9 cellular contexts compared by ENCODE assay signal in the genomic region with DNA sequence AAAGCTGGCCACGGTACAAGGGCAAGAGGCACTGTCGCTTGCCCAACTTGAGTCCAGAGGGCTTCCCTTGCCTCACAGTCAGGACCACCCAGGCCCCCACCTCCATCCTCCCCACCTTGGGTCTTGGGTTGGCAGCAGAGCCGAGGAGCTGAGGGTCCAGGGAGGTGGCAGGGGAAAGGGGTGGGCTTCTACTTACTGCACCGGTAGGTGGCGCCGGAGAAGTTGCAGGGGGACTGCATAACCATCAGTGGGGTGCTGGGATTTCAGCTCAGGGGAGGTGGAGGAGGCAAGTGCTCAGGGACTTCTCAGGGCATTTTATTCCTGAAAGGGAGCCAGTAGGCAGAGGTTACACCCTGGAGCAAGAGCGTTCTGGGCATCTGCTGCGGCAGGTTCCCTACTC. TPM values are rescaled to one million over a fixed set of nuclear protein-coding genes. Genes with fewer than 3 reads are reported as not detected.
DNase-seq lines count a peak whose midpoint lies in the region; ATAC-seq, FAIRE-seq and TF ChIP-seq lines count a peak whose summit lies in the region.
"Had no signal": no experiment of that assay in that cellular context is flagged by ENCODE, and none has a peak within 500 bp of the region (broad histone marks: within the 10 kb centered on the region; RNA-seq: fewer than 3 reads in every experiment).

No MANE protein-coding gene starts in this region.

- no peak overlapping the region for H3K4me2 ChIP-seq in keratinocyte (ENCODE audit: control insufficient read depth, extremely low read depth, insufficient read depth, low read depth, low read length)

- TF ChIP-seq CTCF in ascending aorta (IDR thresholded peaks at IDR 0.05) (peak in 2 of 3 experiments; percentile 20 to 44), keratinocyte (optimal IDR thresholded peaks at IDR 0.05 in 1 of 3, IDR thresholded peaks at IDR 0.05 in 1 of 3, conservative IDR thresholded peaks at IDR 0.05 in 1 of 3; ENCODE audit: extremely low read depth in 1 of 3, insufficient read depth in 2 of 3, low read length in 3 of 3) (peak; percentile 23 to 67 (median 24))

- peak; percentile 54 for DNase-seq in ELR (ENCODE audit: low read depth)
- DNase-seq in NCI-H524 treated with DMSO at 0.1 percent for 48 hours (lab: John Stamatoyannopoulos, UW), result peak; percentile 34
- DNase-seq in ascending aorta (ENCODE audit: low spot score in 2 of 2), result no peak
- no peak for DNase-seq in keratinocyte (ENCODE audit: low read depth, low spot score)
- DNase-seq in substantia nigra (lab: John Stamatoyannopoulos, UW), result peak in 36 of 49 donors; percentile 7 to 63 (median 28)
- DNase-seq in GOT3 (lab: John Stamatoyannopoulos, UW), result no peak
- no peak for DNase-seq in SHP77 treated with DMSO at 0.1 percent for 48 hours (lab: John Stamatoyannopoulos, UW)

- no peaks in the 10 kb centered on the region for H3K79me2 ChIP-seq in keratinocyte (ENCODE audit: control insufficient read depth, insufficient read depth, low read length)

- no peaks in the 10 kb centered on the region for H3K36me3 ChIP-seq in ascending aorta
- H3K36me3 ChIP-seq in keratinocyte (ENCODE audit: control insufficient read depth in 2 of 2, extremely low read depth in 1 of 2, insufficient read depth in 2 of 2, low read length in 2 of 2), result no peaks in the 10 kb centered on the region
- H3K36me3 ChIP-seq: uterus had no signal

- no peaks in the 10 kb centered on the region for H3K9me3 ChIP-seq in ascending aorta
- no peaks in the 10 kb centered on the region for H3K9me3 ChIP-seq in keratinocyte (ENCODE audit: control insufficient read depth, low read depth, low read length)
- H3K9me3 ChIP-seq: uterus had no signal

- no peak for ATAC-seq in GM21360 (IDR thresholded peaks at IDR 0.05; ENCODE audit: unreplicated experiment)

- H4K20me1 ChIP-seq in keratinocyte (ENCODE audit: control insufficient read depth, extremely low read depth, insufficient read depth, low read length), result no peaks in the 10 kb centered on the region

- no peak overlapping the region for H3K9ac ChIP-seq in keratinocyte (ENCODE audit: control insufficient read depth, extremely low read depth, insufficient read depth, low read length)

- H3K27ac ChIP-seq in ascending aorta, result no peak overlapping the region
- no peak overlapping the region for H3K27ac ChIP-seq in keratinocyte (ENCODE audit: control insufficient read depth, insufficient read depth, low read length)
- no peak overlapping the region for H3K27ac ChIP-seq in substantia nigra (ENCODE audit: low read depth, low read length, poor library complexity, severe bottlenecking)
- H3K27ac ChIP-seq: uterus had no signal

- peaks cover 0 to 5% of the 10 kb centered on the region in 2 donors for H3K4me1 ChIP-seq in ascending aorta
- no peaks in the 10 kb centered on the region for H3K4me1 ChIP-seq in keratinocyte (ENCODE audit: control insufficient read depth, extremely low read depth, insufficient read depth, low read length)
- H3K4me1 ChIP-seq: uterus had no signal

- no peaks in the 10 kb centered on the region for H3K27me3 ChIP-seq in ascending aorta
- no peaks in the 10 kb centered on the region for H3K27me3 ChIP-seq in keratinocyte (ENCODE audit: control insufficient read depth, extremely low read depth, insufficient read depth, low read length)
- H3K27me3 ChIP-seq: uterus had no signal

- no peaks in the 10 kb centered on the region for H3K9me1 ChIP-seq in keratinocyte (ENCODE audit: control insufficient read depth, extremely low read depth, insufficient read depth, low read length)

- H2AFZ ChIP-seq in keratinocyte (ENCODE audit: control insufficient read depth, low read length), result no peak overlapping the region

- no peak for FAIRE-seq in keratinocyte (lab: Jason Lieb, UNC)

- H3K4me3 ChIP-seq in ascending aorta (no peak overlapping the region), keratinocyte (ENCODE audit: control insufficient read depth in 2 of 3, extremely low read depth in 1 of 3, insufficient read depth in 2 of 3, low read depth in 1 of 3, low read length in 3 of 3) (no peak overlapping the region)
- H3K4me3 ChIP-seq: uterus had no signal

- dilution Hi-C loops in keratinocyte (cut with MboI; ENCODE audit: extremely low pct_ligation_motif_present, low sequenced_read_pairs), result no loop called here

- intact Hi-C loops in ascending aorta (cut with DNase I), result no loop called here

RNA-seq across cellular contexts. Expression of gene TRIM62, which starts 44.0 kb away (rescaled TPM):
- 18.1 TPM for total RNA-seq in ascending aorta
- 2.0 to 4.7 TPM (median 2.2 TPM) in 3 replicates for polyA plus RNA-seq in keratinocyte
- 2.0 TPM for polyA plus RNA-seq in keratinocyte (2011; ENCODE audit: low read depth)
- 4.6 and 5.5 TPM in 2 replicates for polyA plus RNA-seq in keratinocyte (2011; cell fraction: cytosol; rRNA removed)
- polyA plus RNA-seq in keratinocyte (2011; cell fraction: nucleus; rRNA removed), result 10.2 and 13.8 TPM in 2 replicates
- 6.9 TPM in 2 replicates for polyA plus RNA-seq in keratinocyte (2012; ENCODE audit: low replicate concordance)
- 2.8 to 17.1 TPM (median 5.5 TPM) in 3 replicates for polyA minus RNA-seq in keratinocyte
- polyA minus RNA-seq in keratinocyte (2011; cell fraction: cytosol; rRNA and poly(A)+ RNA removed), result 8.6 TPM
- 6.9 and 7.8 TPM in 2 replicates for polyA minus RNA-seq in keratinocyte (2011; cell fraction: nucleus; rRNA and poly(A)+ RNA removed)

RNA-seq across cellular contexts. Expression of gene AZIN2, which starts 56.8 kb away (rescaled TPM):
- total RNA-seq in ascending aorta, result 3.5 TPM
- polyA plus RNA-seq in keratinocyte, result 5.9 to 9.1 TPM (median 6.7 TPM) in 3 replicates
- 1.1 TPM for polyA plus RNA-seq in keratinocyte (2011; ENCODE audit: low read depth)
- 4.0 and 7.1 TPM in 2 replicates for polyA plus RNA-seq in keratinocyte (2011; cell fraction: cytosol; rRNA removed)
- 15.5 and 24.5 TPM in 2 replicates for polyA plus RNA-seq in keratinocyte (2011; cell fraction: nucleus; rRNA removed)
- polyA plus RNA-seq in keratinocyte (2012; ENCODE audit: low replicate concordance), result 2.9 and 5.1 TPM in 2 replicates
- polyA minus RNA-seq in keratinocyte, result 3.2 to 8.6 TPM (median 8.3 TPM) in 3 replicates
- 10.0 TPM for polyA minus RNA-seq in keratinocyte (2011; cell fraction: cytosol; rRNA and poly(A)+ RNA removed)
- polyA minus RNA-seq in keratinocyte (2011; cell fraction: nucleus; rRNA and poly(A)+ RNA removed), result 8.8 and 15.8 TPM in 2 replicates

Comparison
In these comparisons a context has a peak if more than half of its experiments do, and no peak if none do; other contexts are left out.
1. DNase-seq: peak in ELR (single experiment), NCI-H524 treated with DMSO at 0.1 percent for 48 hours (single experiment) and substantia nigra (36 of 49); none in ascending aorta (0 of 2), keratinocyte (single experiment), GOT3 (single experiment) and SHP77 treated with DMSO at 0.1 percent for 48 hours (single experiment).